ENCODE assay signal across 8 cellular contexts in genomic region chr3:177194319-177194718, GRCh38. TPM values are rescaled to one million over a fixed set of nuclear protein-coding genes. Genes with fewer than 3 reads are reported as not detected.
DNase-seq lines count a peak whose midpoint lies in the region; ATAC-seq and TF ChIP-seq lines count a peak whose summit lies in the region.

No MANE protein-coding gene starts in this region.

- H3K27ac ChIP-seq in VCaP: peak overlapping the region; percentile 99

- no peaks in the 10 kb centered on the region for H3K9me3 ChIP-seq in HAP-1
- no peaks in the 10 kb centered on the region for H3K9me3 ChIP-seq in skeletal muscle satellite cell (replicated peaks; ENCODE audit: low read length)

- H3K4me1 ChIP-seq in HAP-1: peaks cover 45% of the 10 kb centered on the region
- peaks cover 23% of the 10 kb centered on the region for H3K4me1 ChIP-seq in skeletal muscle satellite cell (ENCODE audit: control insufficient read depth, insufficient read depth, low read length)

- H3K36me3 ChIP-seq in HAP-1 (replicated peaks) (peaks cover 6% of the 10 kb centered on the region; the same call in 1 of the 2 replicates), skeletal muscle satellite cell (ENCODE audit: insufficient read depth, low read length) (no peaks in the 10 kb centered on the region)

- no peak for TF ChIP-seq CTCF in VCaP (conservative IDR thresholded peaks at IDR 0.05)
- no peak for TF ChIP-seq CTCF in fibroblast of the aortic adventitia (IDR thresholded peaks at IDR 0.05; ENCODE audit: insufficient read depth, low read length)

- peak overlapping the region; percentile 94 for H3K9ac ChIP-seq in skeletal muscle satellite cell (ENCODE audit: low read depth, low read length)

- peak overlapping the region; percentile 83 for H3K4me2 ChIP-seq in skeletal muscle satellite cell (ENCODE audit: low read length)

- H3K4me3 ChIP-seq in HAP-1 (peak overlapping the region; percentile 82), fibroblast of the aortic adventitia (ENCODE audit: low read depth, low read length) (peak overlapping the region; percentile 74), skeletal muscle satellite cell (ENCODE audit: low read length) (peak overlapping the region; percentile 90)

- ATAC-seq in HG02610 (IDR thresholded peaks at IDR 0.05; ENCODE audit: unreplicated experiment): no peak
- no peak for ATAC-seq in HG03280 (IDR thresholded peaks at IDR 0.05; ENCODE audit: unreplicated experiment)
- ATAC-seq in GM19463 (IDR thresholded peaks at IDR 0.05; ENCODE audit: unreplicated experiment): no peak

- H3K27me3 ChIP-seq in HAP-1 (ENCODE audit: low read depth) (no peaks in the 10 kb centered on the region), skeletal muscle satellite cell (ENCODE audit: control insufficient read depth, insufficient read depth, low read length) (no peaks in the 10 kb centered on the region)

- in situ Hi-C loops in HAP-1 (cut with MboI; ENCODE audit: low sequenced_read_pairs): no loop called here

- DNase-seq in HAP-1 (ENCODE audit: low spot score in 2 of 2) (no peak), fibroblast of the aortic adventitia (ENCODE audit: low read depth) (no peak)
- no peak for DNase-seq in stimulated activated CD4-positive, alpha-beta T cell treated with anti-CD3 and anti-CD28 coated beads, Interleukin-4, amount 100 ng/mL, for 1 hour

RNA-seq across cellular contexts. Expression of gene TBL1XR1, which starts 3.0 kb away (rescaled TPM):
- 73.2 and 171 TPM in 2 replicates for total RNA-seq in fibroblast of the aortic adventitia (ENCODE audit: low replicate concordance)
- total RNA-seq in skeletal muscle satellite cell (2012; rRNA removed): 87.4 and 108 TPM in 2 replicates
